1 cellular context compared by ENCODE assay signal in genomic region chr22:23833911-23834317, GRCh38.
TF ChIP-seq lines count a peak whose summit lies in the region.

No MANE protein-coding gene starts in this region.

TF ChIP-seq in HepG2, 621 proteins besides CTCF, POLR2A, EP300 and RAD21:
- TF ChIP-seq LRRFIP1 (CRISPR knock-in tag; conservative IDR thresholded peaks at IDR 0.05) (no peak), ZNF446 (CRISPR knock-in tag; IDR thresholded peaks at IDR 0.05) (no peak), NFKBIZ (CRISPR knock-in tag; IDR thresholded peaks at IDR 0.05) (no peak)
